19 cellular contexts compared by ENCODE assay signal in the genomic region with DNA sequence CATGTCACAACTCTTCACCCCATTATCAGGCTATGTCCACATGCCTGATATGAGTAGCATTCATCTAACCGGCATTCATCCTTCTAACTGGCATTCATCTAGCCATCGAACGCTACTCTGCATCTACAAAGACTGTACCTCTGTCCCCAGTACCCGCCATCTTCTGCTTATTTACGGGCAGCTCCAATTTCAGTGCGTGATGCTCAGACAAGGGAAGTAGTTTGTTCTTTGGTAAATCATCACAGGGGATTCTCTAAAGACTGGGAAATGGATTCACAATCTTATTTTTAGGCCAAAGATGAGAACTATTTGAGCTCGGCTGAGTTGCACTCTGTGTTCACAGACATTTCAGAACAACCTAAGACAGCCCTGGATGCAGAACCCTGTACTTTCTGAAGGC. TPM values are rescaled to one million over a fixed set of nuclear protein-coding genes. Genes with fewer than 3 reads are reported as not detected.
"Had no signal": no experiment of that assay in that cellular context is flagged by ENCODE, and none has a peak within 500 bp of the region (broad histone marks: within the 10 kb centered on the region; RNA-seq: fewer than 3 reads in every experiment).

No MANE protein-coding gene starts in this region.

- H3K27ac Mint-ChIP-seq: activated naive CD8-positive, alpha-beta T cell treated with anti-CD3 and anti-CD28 coated beads, Interleukin-2, amount 10 ng/mL, durations not matched to agents 7 days and 5 days; neural progenitor cell had no signal

- H3K4me1 ChIP-seq: breast epithelium, neural progenitor cell had no signal

- DNase-seq: activated CD4-positive, alpha-beta T cell treated with anti-CD3 and anti-CD28 coated beads, Interleukin-2, amount 50 U/mL, for 4 hours; activated effector memory CD4-positive, alpha-beta T cell treated with anti-CD3 and anti-CD28 coated beads, Interleukin-2, amount 50 U/mL, for 16 hours; activated naive CD8-positive, alpha-beta T cell treated with anti-CD3 and anti-CD28 coated beads, Interleukin-2, amount 10 ng/mL, durations not matched to agents 7 days and 5 days; aorta; dermis blood vessel endothelial cell; erythroblast; kidney; left ventricle myocardium superior; mesenchymal stem cell; small intestine had no signal

- H3K27ac ChIP-seq: breast epithelium, hepatocyte, neural progenitor cell, parathyroid adenoma, right atrium auricular region, tibial nerve, vagina had no signal

- H3K4me3 Mint-ChIP-seq: activated naive CD8-positive, alpha-beta T cell treated with anti-CD3 and anti-CD28 coated beads, Interleukin-2, amount 10 ng/mL, durations not matched to agents 7 days and 5 days; neural progenitor cell had no signal

- H3K9me3 Mint-ChIP-seq: activated naive CD8-positive, alpha-beta T cell treated with anti-CD3 and anti-CD28 coated beads, Interleukin-2, amount 10 ng/mL, durations not matched to agents 7 days and 5 days; neural progenitor cell had no signal

- ATAC-seq: activated CD4-positive, CD25-positive, alpha-beta regulatory T cell treated with anti-CD3 and anti-CD28 coated beads, Interleukin-2, amount 50 U/mL, for 24 hours; left ventricle myocardium superior had no signal

- H3K36me3 ChIP-seq: breast epithelium, tibial nerve, vagina had no signal

- H3K9me3 ChIP-seq: breast epithelium, right atrium auricular region, tibial nerve, vagina had no signal

- H3K27me3 Mint-ChIP-seq: activated naive CD8-positive, alpha-beta T cell treated with anti-CD3 and anti-CD28 coated beads, Interleukin-2, amount 10 ng/mL, durations not matched to agents 7 days and 5 days had no signal

- H3K4me1 Mint-ChIP-seq: neural progenitor cell had no signal

- H3K4me3 ChIP-seq: breast epithelium, hepatocyte, neural progenitor cell, right atrium auricular region, tibial nerve, vagina had no signal

- H3K27me3 ChIP-seq: breast epithelium, hepatocyte, neural progenitor cell, right atrium auricular region, tibial nerve, vagina had no signal

RNA-seq across cellular contexts. Expression of a gene that starts 51.5 kb away (rescaled TPM):
- total RNA-seq: activated naive CD8-positive, alpha-beta T cell treated with anti-CD3 and anti-CD28 coated beads, Interleukin-2, amount 10 ng/mL, durations not matched to agents 7 days and 5 days; aorta; breast epithelium; cerebellum; dermis blood vessel endothelial cell; hepatocyte; kidney; left ventricle myocardium superior; right atrium auricular region; tibial nerve; vagina had no signal
- polyA plus RNA-seq: aorta, hepatocyte, small intestine had no signal

RNA-seq across cellular contexts. Expression of a gene that starts 55.8 kb away (rescaled TPM):
- total RNA-seq: vagina had no signal
- polyA plus RNA-seq: aorta had no signal
